20 cellular contexts compared by ENCODE assay signal in the genomic region with DNA sequence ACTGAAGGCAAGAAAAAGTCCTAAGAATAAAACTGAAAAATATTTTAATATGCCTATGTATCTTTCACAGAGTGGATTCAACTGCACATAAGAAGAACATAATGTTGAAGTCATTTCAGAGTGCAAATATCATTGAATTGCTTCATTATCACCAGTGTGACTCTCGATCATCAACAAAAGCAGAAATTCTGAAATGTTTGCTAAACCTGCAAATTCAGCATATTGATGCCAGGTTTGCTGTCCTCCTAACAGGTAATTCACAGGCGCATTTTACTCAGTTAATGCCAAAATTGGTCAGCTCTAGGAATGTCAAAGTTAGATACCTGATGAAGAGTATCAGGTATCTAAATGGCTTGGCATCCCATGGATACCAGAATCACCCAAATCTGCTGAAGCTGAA.
"Had no signal": no experiment of that assay in that cellular context is flagged by ENCODE, and none has a peak within 500 bp of the region (broad histone marks: within the 10 kb centered on the region; RNA-seq: fewer than 3 reads in every experiment).

No MANE protein-coding gene starts in this region.

- H3K27me3 Mint-ChIP-seq: naive B cell, type B pancreatic cell had no signal

- H3K4me3 ChIP-seq: heart left ventricle, right atrium auricular region, suprapubic skin, thyroid gland had no signal

- H3K27me3 ChIP-seq: heart left ventricle, right atrium auricular region, suprapubic skin, thyroid gland had no signal

- H3K4me3 Mint-ChIP-seq: naive B cell; neural crest cell; stimulated activated effector memory CD8-positive, alpha-beta T cell treated with anti-CD3 and anti-CD28 coated beads, Interleukin-12 subunit alpha, Interleukin-12 subunit beta, amount 100 ng/mL, for 72 hours; type B pancreatic cell had no signal

- H3K4me1 Mint-ChIP-seq: neural crest cell had no signal

- H3K9me3 ChIP-seq: heart left ventricle, right atrium auricular region, suprapubic skin, thyroid gland had no signal

- DNase-seq: effector memory CD4-positive, alpha-beta T cell; heart left ventricle; hippocampal formation; mesendoderm; naive B cell; posterior cingulate gyrus; small intestine; stimulated activated CD4-positive, alpha-beta T cell treated with anti-CD3 and anti-CD28 coated beads, Interleukin-4, amount 100 ng/mL, for 1 hour; stimulated activated CD8-positive, alpha-beta memory T cell treated with anti-CD3 and anti-CD28 coated beads, Interleukin-4, amount 100 ng/mL, for 48 hours; stimulated activated naive CD8-positive, alpha-beta T cell treated with anti-CD3 and anti-CD28 coated beads, Interleukin-15, Interleukin-2, amounts not matched to agents 100 U/mL and 50 U/mL, for 24 hours; thyroid gland had no signal

- H3K27ac Mint-ChIP-seq: stimulated activated effector memory CD8-positive, alpha-beta T cell treated with anti-CD3 and anti-CD28 coated beads, Interleukin-12 subunit alpha, Interleukin-12 subunit beta, amount 100 ng/mL, for 72 hours; type B pancreatic cell had no signal

- H3K4me1 ChIP-seq: heart left ventricle, right atrium auricular region, suprapubic skin had no signal

- H3K27ac ChIP-seq: heart left ventricle, right atrium auricular region, suprapubic skin, thyroid gland had no signal

- ATAC-seq: esophagus mucosa; heart left ventricle; stimulated activated effector memory CD8-positive, alpha-beta T cell treated with anti-CD3 and anti-CD28 coated beads, Interleukin-12 subunit alpha, Interleukin-12 subunit beta, amount 100 ng/mL, for 72 hours; stimulated activated naive CD8-positive, alpha-beta T cell treated with anti-CD3 and anti-CD28 coated beads, Interleukin-15, Interleukin-2, amounts not matched to agents 100 U/mL and 50 U/mL, for 24 hours had no signal

- H3K9me3 Mint-ChIP-seq: naive B cell; neural crest cell; stimulated activated effector memory CD8-positive, alpha-beta T cell treated with anti-CD3 and anti-CD28 coated beads, Interleukin-12 subunit alpha, Interleukin-12 subunit beta, amount 100 ng/mL, for 72 hours; type B pancreatic cell had no signal

- FAIRE-seq: endometrium, frontal cortex, small intestine, urothelium cell line had no signal
